8 cellular contexts compared by ENCODE assay signal in the genomic region with DNA sequence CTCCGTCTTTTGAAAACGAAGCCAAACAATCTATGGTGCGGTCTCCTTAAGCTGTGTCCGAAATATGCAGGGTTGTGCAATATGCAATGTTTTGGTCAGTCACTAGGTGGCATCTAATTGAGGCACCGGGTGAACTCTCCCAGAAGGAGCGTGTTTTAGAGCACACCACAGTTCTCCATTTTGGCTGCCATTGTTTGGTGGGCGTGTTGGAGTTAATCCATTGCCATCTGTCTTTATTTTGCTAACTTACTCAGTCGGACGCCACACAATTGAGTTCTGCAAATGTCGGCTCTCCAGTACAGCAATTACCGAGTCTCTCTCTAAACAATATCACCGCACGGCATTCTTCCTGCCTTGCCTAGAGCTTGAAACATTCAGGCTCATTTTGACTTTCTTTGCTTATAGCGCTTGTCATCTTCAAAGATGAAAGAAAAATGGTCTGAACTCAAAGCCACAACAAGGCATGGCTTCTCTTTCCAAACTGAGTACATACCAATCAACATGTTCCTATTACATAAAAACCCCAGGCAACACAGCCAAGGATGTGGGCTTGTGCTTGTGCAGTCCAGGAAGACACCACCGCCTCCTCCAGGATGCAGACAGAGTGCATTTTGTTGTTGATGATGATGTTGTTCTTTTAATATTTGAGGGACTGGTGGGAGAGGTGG.
A peak's percentile ranks its signal among the peaks of the same experiment; 100 is the strongest.
DNase-seq lines count a peak whose midpoint lies in the region; ATAC-seq and TF ChIP-seq lines count a peak whose summit lies in the region.

No MANE protein-coding gene starts in this region.

- DNase-seq in Right ventricle myocardium inferior (ENCODE audit: missing footprints) (no peak), cardiac septum (ENCODE audit: low spot score) (no peak), NCI-H2227 treated with DMSO at 0.1 percent for 48 hours (lab: John Stamatoyannopoulos, UW) (peak; percentile 86), memory B cell (ENCODE audit: low spot score in 2 of 2) (peak in 1 of 2 donors; percentile 4), thoracic aorta (ENCODE audit: low spot score) (no peak)
- DNase-seq in activated CD4-positive, alpha-beta T cell treated with anti-CD3 and anti-CD28 coated beads for 48 hours, result peak; percentile 35
- DNase-seq in effector memory CD8-positive, alpha-beta T cell, result peak; percentile 8 to 23 (median 9)

- intact Hi-C loops in Right ventricle myocardium inferior (cut with DNase I), result loop anchor here (2.0 to 5.0 kb wide), 4 partner anchors 45 to 245 kb away; no protein-coding TSS in a partner anchor
- intact Hi-C loops in cardiac septum (cut with DNase I), result loop anchor here (1.0 to 10.0 kb wide), 4 partner anchors 46 to 277 kb away; no protein-coding TSS in a partner anchor

- H3K36me3 Mint-ChIP-seq in effector memory CD8-positive, alpha-beta T cell (ENCODE audit: insufficient read depth), result no peaks in the 10 kb centered on the region
- H3K36me3 Mint-ChIP-seq in memory B cell, result no peaks in the 10 kb centered on the region

- peaks cover 3 to 9% of the 10 kb centered on the region in 2 donors for H3K4me1 ChIP-seq in thoracic aorta (ENCODE audit: control insufficient read depth in 1 of 2, low read depth in 2 of 2)

- peak; percentile 76 for TF ChIP-seq CTCF in thoracic aorta (IDR thresholded peaks at IDR 0.05)

- H3K27ac Mint-ChIP-seq in effector memory CD8-positive, alpha-beta T cell, result peak overlapping the region in 1 of 2 donors; percentile 41
- no peak overlapping the region for H3K27ac Mint-ChIP-seq in memory B cell

- no peaks in the 10 kb centered on the region for H3K9me3 Mint-ChIP-seq in effector memory CD8-positive, alpha-beta T cell
- H3K9me3 Mint-ChIP-seq in memory B cell, result no peaks in the 10 kb centered on the region

- peaks cover 9 to 20% of the 10 kb centered on the region in 2 donors for H3K4me1 Mint-ChIP-seq in effector memory CD8-positive, alpha-beta T cell (ENCODE audit: low read depth in 2 of 2)
- H3K4me1 Mint-ChIP-seq in memory B cell, result peaks cover 2% of the 10 kb centered on the region

- no peaks in the 10 kb centered on the region for H3K27me3 Mint-ChIP-seq in effector memory CD8-positive, alpha-beta T cell
- peaks cover 17% of the 10 kb centered on the region for H3K27me3 Mint-ChIP-seq in memory B cell

- H3K4me3 Mint-ChIP-seq in effector memory CD8-positive, alpha-beta T cell, result no peak overlapping the region
- H3K4me3 Mint-ChIP-seq in memory B cell, result no peak overlapping the region

- no peaks in the 10 kb centered on the region for H3K9me3 ChIP-seq in thoracic aorta

- H3K27me3 ChIP-seq in thoracic aorta (replicated peaks; ENCODE audit: insufficient read depth), result no peaks in the 10 kb centered on the region

- H3K4me3 ChIP-seq in thoracic aorta, result peak overlapping the region; percentile 63

- peak overlapping the region in 1 of 2 donors; percentile 22 for H3K27ac ChIP-seq in thoracic aorta

- H3K36me3 ChIP-seq in thoracic aorta, result no peaks in the 10 kb centered on the region

- ATAC-seq in Right ventricle myocardium inferior (peak; percentile 93), memory B cell (ENCODE audit: low read depth) (peak; percentile 75), thoracic aorta (ENCODE audit: insufficient number of reproducible peaks, low FRiP score, low read depth) (peak; percentile 89), HG03432 (IDR thresholded peaks at IDR 0.05; ENCODE audit: unreplicated experiment) (no peak)
- peak; percentile 78 for ATAC-seq in effector memory CD8-positive, alpha-beta T cell (replicated peaks)

Comparison
In these comparisons a context has a peak if more than half of its experiments do, and no peak if none do; other contexts are left out.
1. DNase-seq: peak in NCI-H2227 treated with DMSO at 0.1 percent for 48 hours (single experiment), activated CD4-positive, alpha-beta T cell treated with anti-CD3 and anti-CD28 coated beads for 48 hours (single experiment) and effector memory CD8-positive, alpha-beta T cell (3 of 3); none in Right ventricle myocardium inferior (single experiment), cardiac septum (single experiment) and thoracic aorta (single experiment).